In the genomic region with DNA sequence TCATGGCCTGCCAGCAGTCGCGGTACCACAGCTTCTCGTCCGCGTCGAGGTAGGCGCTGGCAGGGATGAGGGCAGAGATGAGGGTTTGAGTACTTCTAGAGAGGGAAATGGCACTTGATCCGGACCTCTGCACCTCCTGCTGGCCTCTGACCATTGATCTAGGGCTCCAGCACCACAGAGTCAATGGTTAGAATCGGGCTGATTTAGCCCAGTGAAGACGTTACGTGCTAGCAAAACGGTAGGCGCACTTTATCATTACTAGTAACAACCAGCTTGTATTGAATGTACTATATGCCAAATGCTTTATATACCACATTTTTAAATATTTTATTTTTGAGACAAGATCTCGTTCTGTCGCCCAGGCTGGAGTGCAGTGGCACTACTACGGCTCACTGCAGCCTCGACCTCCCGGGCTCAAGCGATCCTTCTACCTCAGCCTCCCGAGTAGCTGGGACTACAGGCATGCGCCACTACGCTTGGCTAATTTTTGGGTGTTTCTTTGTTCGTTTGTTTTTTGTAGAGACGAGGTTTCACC, we compare ENCODE assay signal across 8 cellular contexts. TPM values are rescaled to one million over a fixed set of nuclear protein-coding genes. Genes with fewer than 3 reads are reported as not detected.
DNase-seq lines count a peak whose midpoint lies in the region; ATAC-seq and TF ChIP-seq lines count a peak whose summit lies in the region.

No MANE protein-coding gene starts in this region.

- no peaks in the 10 kb centered on the region for H3K9me3 ChIP-seq in HCT116 (ENCODE audit: control insufficient read depth in 1 of 2, insufficient read depth in 1 of 2, low read depth in 1 of 2, low read length in 2 of 2)
- H3K9me3 ChIP-seq in iPS DF 6.9 (ENCODE audit: control insufficient read depth, insufficient read depth, low read length) = no peaks in the 10 kb centered on the region

- DNase-seq in HCT116 (ENCODE audit: low read depth, low spot score) (no peak), iPS DF 6.9 (ENCODE audit: low read depth, low spot score) (no peak), GM19238 (ENCODE audit: insufficient read length, low spot score) (no peak), NCI-H526 (lab: John Stamatoyannopoulos, UW) (no peak)
- no peak for DNase-seq in stimulated activated naive CD8-positive, alpha-beta T cell treated with anti-CD3 and anti-CD28 coated beads, Interleukin-15, amount 100 ng/mL, for 72 hours

- ATAC-seq in HCT116 = no peak
- ATAC-seq in stimulated activated naive CD8-positive, alpha-beta T cell treated with anti-CD3 and anti-CD28 coated beads, Interleukin-15, amount 100 ng/mL, for 72 hours = no peak
- no peak for ATAC-seq in HG03457 (IDR thresholded peaks at IDR 0.05; ENCODE audit: unreplicated experiment)
- no peak for ATAC-seq in HG03354 (IDR thresholded peaks at IDR 0.05; ENCODE audit: poor library complexity, severe bottlenecking, unreplicated experiment)

- POLR2A ChIA-PET in HCT116 (lab: Charles Lee) = interaction anchor here (0.5 to 1.6 kb wide), 9 partner anchors 9 to 216 kb away, joined by 3 to 9 read pairs (median 3); partner anchors contain the start of genes DDX28, DUS2 and NUTF2

- H3K36me3 ChIP-seq in HCT116 (ENCODE audit: control insufficient read depth in 1 of 2, insufficient read depth in 2 of 2, low read length in 2 of 2) (peaks cover 5 to 6% of the 10 kb centered on the region in 2 experiments; a peak in 2 of 4 replicates), iPS DF 6.9 (ENCODE audit: control insufficient read depth, insufficient read depth, low read length) (0 out of 2 replicates have a peak, but pooled peaks cover 3% of the 10 kb centered on the region)

- H3K9me2 ChIP-seq in HCT116 (ENCODE audit: insufficient read depth) = no peaks in the 10 kb centered on the region

- H3K4me2 ChIP-seq in HCT116 (ENCODE audit: low read length) = peak overlapping the region; percentile 93

- no peak for TF ChIP-seq CTCF in HCT116 (IDR thresholded peaks at IDR 0.05 in 2 of 3, conservative IDR thresholded peaks at IDR 0.05 in 1 of 3; ENCODE audit: borderline replicate concordance in 1 of 3, insufficient read depth in 1 of 3, low read depth in 2 of 3, low read length in 2 of 3)
- no peak for TF ChIP-seq CTCF in WI38 (IDR thresholded peaks at IDR 0.05; ENCODE audit: low read depth, low read length)

- BruUV-seq in HCT116 (replicated peaks; lab: Mats Ljungman, UMichigan) = no TSS peak

- CTCF ChIA-PET in HCT116 (lab: Charles Lee) = interaction anchor here (0.6 to 3.0 kb wide), 4 partner anchors 9 to 135 kb away, joined by 3 to 57 read pairs (median 5); no protein-coding TSS in a partner anchor

- WGBS in iPS DF 6.9 (ENCODE audit: insufficient coverage, insufficient read length) = no CpG with 5 or more reads among the region's 24 CpGs

- peak overlapping the region; percentile 87 to 95 for H3K27ac Mint-ChIP-seq in stimulated activated naive CD8-positive, alpha-beta T cell treated with anti-CD3 and anti-CD28 coated beads, Interleukin-15, amount 100 ng/mL, for 72 hours

- H3K4me3 ChIP-seq in HCT116 (replicated peaks in 1 of 2; ENCODE audit: low read depth in 1 of 2, low read length in 2 of 2) (peak overlapping the region; percentile 98 to 100), WI38 (ENCODE audit: low read depth, low read length) (peak overlapping the region; percentile 83), iPS DF 6.9 (ENCODE audit: low read length) (peak overlapping the region; percentile 55; the same call in 1 of the 2 replicates)

- peaks cover 12 to 23% of the 10 kb centered on the region in 2 experiments for H3K4me1 ChIP-seq in HCT116 (ENCODE audit: control insufficient read depth in 1 of 2, insufficient read depth in 2 of 2, low read length in 2 of 2)
- H3K4me1 ChIP-seq in iPS DF 6.9 (ENCODE audit: control insufficient read depth, insufficient read depth, low read length) = 0 out of 2 replicates have a peak, but pooled peaks cover 2% of the 10 kb centered on the region

- peak overlapping the region; percentile 95 to 98 for H3K4me3 Mint-ChIP-seq in stimulated activated naive CD8-positive, alpha-beta T cell treated with anti-CD3 and anti-CD28 coated beads, Interleukin-15, amount 100 ng/mL, for 72 hours

- no peak for TF ChIP-seq POLR2A in HCT116 (IDR thresholded peaks at IDR 0.05; ENCODE audit: borderline replicate concordance, extremely low read depth, insufficient read depth, insufficient read length)

- TF ChIP-seq RAD21 in HCT116 (IDR thresholded peaks at IDR 0.05; ENCODE audit: low read depth) = 0 out of 2 replicates have a peak, but pooled peaks have one; percentile 30

- intact Hi-C loops in HCT116 (cut with micrococcal nuclease) = loop anchor here (5.0 to 10.0 kb wide), 2 partner anchors 135 to 282 kb away; partner anchors contain the start of gene RIPOR1

- H3K4me1 Mint-ChIP-seq in stimulated activated naive CD8-positive, alpha-beta T cell treated with anti-CD3 and anti-CD28 coated beads, Interleukin-15, amount 100 ng/mL, for 72 hours = peaks cover 40% of the 10 kb centered on the region

- H3K27ac ChIP-seq in HCT116 (ENCODE audit: low read depth, low read length) (peak overlapping the region; percentile 54; the same call in 1 of the 2 replicates), iPS DF 6.9 (ENCODE audit: low read length) (no peak overlapping the region)

- RAD21 ChIA-PET in HCT116 (lab: Charles Lee; ENCODE audit: low non-redundant PET in 1 of 2, low total read pairs in 2 of 2, uncharacterized antibody in 2 of 2, unreplicated experiment in 2 of 2) = interaction anchor here in 1 of 2 experiments (1.3 kb wide), 1 partner anchor 134 kb away, joined by 3 read pairs; no protein-coding TSS in a partner anchor

- no peaks in the 10 kb centered on the region for H4K20me1 ChIP-seq in HCT116 (ENCODE audit: insufficient read depth)

- peak overlapping the region; percentile 95 for H3K9ac ChIP-seq in HCT116 (ENCODE audit: low read length)

- no peaks in the 10 kb centered on the region for H3K27me3 ChIP-seq in HCT116 (ENCODE audit: insufficient read depth, low read length)
- H3K27me3 ChIP-seq in iPS DF 6.9 (ENCODE audit: control insufficient read depth, insufficient read depth, low read length) = no peaks in the 10 kb centered on the region

- peaks cover 31% of the 10 kb centered on the region for H3K79me2 ChIP-seq in HCT116 (ENCODE audit: insufficient read depth, low read length)

- peak overlapping the region; percentile 95 for H2AFZ ChIP-seq in HCT116 (ENCODE audit: low read depth, low read length, poor library complexity, severe bottlenecking)

- no peaks in the 10 kb centered on the region for H3K27me3 Mint-ChIP-seq in stimulated activated naive CD8-positive, alpha-beta T cell treated with anti-CD3 and anti-CD28 coated beads, Interleukin-15, amount 100 ng/mL, for 72 hours

- H3K9me3 Mint-ChIP-seq in stimulated activated naive CD8-positive, alpha-beta T cell treated with anti-CD3 and anti-CD28 coated beads, Interleukin-15, amount 100 ng/mL, for 72 hours = no peaks in the 10 kb centered on the region

TF ChIP-seq in HCT116, 20 proteins besides CTCF, POLR2A, EP300 and RAD21:
- no peak for TF ChIP-seq TCF7L2 (IDR thresholded peaks at IDR 0.05; ENCODE audit: borderline replicate concordance, extremely low read depth, insufficient read depth, insufficient read length)
- no peak for TF ChIP-seq JUND (IDR thresholded peaks at IDR 0.05)
- TF ChIP-seq SP1 (IDR thresholded peaks at IDR 0.05; ENCODE audit: low read depth) = no peak
- TF ChIP-seq SIN3A (IDR thresholded peaks at IDR 0.05; ENCODE audit: low read depth) = no peak
- no peak for TF ChIP-seq CBX3 (IDR thresholded peaks at IDR 0.05; ENCODE audit: low read depth)
- peak; percentile 27; the same call in 1 of the 2 replicates for TF ChIP-seq ZFX (IDR thresholded peaks at IDR 0.05)

RNA-seq across cellular contexts. Expression of gene TSNAXIP1, which starts 0.5 kb away (rescaled TPM):
- 1.2 TPM for total RNA-seq in HCT116 (2021; ENCODE audit: unreplicated experiment)
- 0.91 and 1.1 TPM in 2 replicates for polyA plus RNA-seq in HCT116 (2012)

RNA-seq across cellular contexts. Expression of gene RANBP10, which starts 0.9 kb away (rescaled TPM):
- 16.9 TPM for total RNA-seq in HCT116 (2021; ENCODE audit: unreplicated experiment)
- polyA plus RNA-seq in HCT116 (2012) = 13.3 and 14.5 TPM in 2 replicates

RNA-seq across cellular contexts. Expression of gene THAP11, which starts 34.9 kb away (rescaled TPM):
- 25.4 TPM for total RNA-seq in HCT116 (2021; ENCODE audit: unreplicated experiment)
- polyA plus RNA-seq in HCT116 (2012) = 21.6 and 22.6 TPM in 2 replicates

RNA-seq across cellular contexts. Expression of gene NUTF2, which starts 39.5 kb away (rescaled TPM):
- total RNA-seq in HCT116 (2021; ENCODE audit: unreplicated experiment) = 145 TPM
- 163 and 200 TPM in 2 replicates for polyA plus RNA-seq in HCT116 (2012)

RNA-seq across cellular contexts. Expression of gene CENPT, which starts 40.3 kb away (rescaled TPM):
- total RNA-seq in HCT116 (2021; ENCODE audit: unreplicated experiment) = 40.5 TPM
- polyA plus RNA-seq in HCT116 (2012) = 41.6 and 46.0 TPM in 2 replicates
